In the genomic region with DNA sequence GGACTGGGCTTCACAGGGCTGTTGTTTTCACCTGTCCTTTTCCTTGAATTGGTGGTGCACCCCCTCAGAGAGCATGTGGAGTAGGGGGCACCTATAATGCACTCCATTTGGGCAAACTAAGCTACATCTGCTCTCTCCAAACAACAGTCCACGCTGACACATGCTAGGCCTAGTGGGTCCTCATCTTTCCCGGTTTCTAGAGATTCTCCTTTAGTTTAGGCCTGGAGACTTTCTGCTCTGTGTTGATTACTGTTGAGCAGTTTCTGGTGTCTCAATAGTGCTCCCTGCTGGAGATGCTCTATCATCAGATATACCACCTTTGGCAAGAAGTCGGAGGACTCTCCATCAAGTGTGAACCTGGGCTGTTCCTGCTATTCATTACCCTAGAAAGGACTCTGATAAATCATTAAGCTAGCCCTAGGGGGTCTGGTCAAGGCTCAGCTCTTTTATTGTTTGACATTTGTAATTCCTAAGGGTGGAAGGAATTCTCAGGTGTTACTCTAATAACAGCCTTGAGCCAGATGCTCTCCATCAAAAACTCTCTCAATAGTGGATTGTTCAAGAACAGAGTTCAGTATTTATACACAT, we compare ENCODE assay signal across 8 cellular contexts.
A peak's percentile ranks its signal among the peaks of the same experiment; 100 is the strongest.
DNase-seq lines count a peak whose midpoint lies in the region; ATAC-seq and TF ChIP-seq lines count a peak whose summit lies in the region.

No MANE protein-coding gene starts in this region.

- intact Hi-C loops in Caco-2 (cut with micrococcal nuclease; ENCODE audit: unreplicated experiment) (loop anchor here (1.0 to 5.0 kb wide), 7 partner anchors 66 to 289 kb away; a partner anchor contains a TSS), Right ventricle myocardium superior (cut with DNase I) (no loop called here)

- BruUV-seq in Caco-2 (replicated peaks; lab: Mats Ljungman, UMichigan): no TSS peak

- no peak overlapping the region for H3K4me3 ChIP-seq in Caco-2 (ENCODE audit: low read depth, low read length)

- no peak overlapping the region for H3K4me3 Mint-ChIP-seq in Caco-2 (ENCODE audit: unreplicated experiment)
- H3K4me3 Mint-ChIP-seq in activated naive CD4-positive, alpha-beta T cell treated with anti-CD3 and anti-CD28 coated beads, Interleukin-2, amount 50 U/mL, for 24 hours: peak overlapping the region; percentile 27

- H3K27ac Mint-ChIP-seq in Caco-2 (ENCODE audit: unreplicated experiment): peak overlapping the region; percentile 65
- peak overlapping the region; percentile 79 for H3K27ac Mint-ChIP-seq in activated naive CD4-positive, alpha-beta T cell treated with anti-CD3 and anti-CD28 coated beads, Interleukin-2, amount 50 U/mL, for 24 hours

- H3K36me3 ChIP-seq in Caco-2 (ENCODE audit: control insufficient read depth, insufficient read depth, low read length): no peaks in the 10 kb centered on the region

- peaks cover 24% of the 10 kb centered on the region for H3K4me1 Mint-ChIP-seq in Caco-2 (ENCODE audit: low read depth, unreplicated experiment)
- peaks cover 44% of the 10 kb centered on the region for H3K4me1 Mint-ChIP-seq in activated naive CD4-positive, alpha-beta T cell treated with anti-CD3 and anti-CD28 coated beads, Interleukin-2, amount 50 U/mL, for 24 hours

- CTCF ChIA-PET in Caco-2 (lab: Charles Lee): interaction anchor here (0.6 to 2.8 kb wide), 12 partner anchors 11 to 142 kb away, joined by 3 to 51 read pairs (median 3); no protein-coding TSS in a partner anchor

- DNase-seq in Caco-2 (peak; percentile 77 to 79), SIG-M5 treated with dmso at 0.1 percent for 504 hours (lab: John Stamatoyannopoulos, UW; ENCODE audit: unreplicated experiment) (peak; percentile 79), Right ventricle myocardium superior (no peak), retina (peak; percentile 23), NCI-H1048 (lab: John Stamatoyannopoulos, UW) (no peak)

- POLR2A ChIA-PET in Caco-2 (lab: Charles Lee): interaction anchor here (1.3 kb wide), 1 partner anchor 66 kb away, joined by 4 read pairs; no protein-coding TSS in a partner anchor

- H3K9me3 ChIP-seq in Caco-2: peaks cover 8% of the 10 kb centered on the region; the same call in 1 of the 2 replicates

- peak; percentile 70 to 73 for TF ChIP-seq CTCF in Caco-2 (IDR thresholded peaks at IDR 0.05; ENCODE audit: insufficient read depth in 1 of 2, low read depth in 1 of 2, low read length in 1 of 2, severe bottlenecking in 1 of 2, unreplicated experiment in 1 of 2)

- ATAC-seq in GM19452 (IDR thresholded peaks at IDR 0.05; ENCODE audit: unreplicated experiment) (peak; percentile 98), HG03565 (IDR thresholded peaks at IDR 0.05; ENCODE audit: unreplicated experiment) (peak; percentile 91), Right ventricle myocardium superior (ENCODE audit: poor library complexity) (peak; percentile 85)

- no peaks in the 10 kb centered on the region for H3K27me3 Mint-ChIP-seq in Caco-2 (ENCODE audit: insufficient read depth, unreplicated experiment)
- H3K27me3 Mint-ChIP-seq in activated naive CD4-positive, alpha-beta T cell treated with anti-CD3 and anti-CD28 coated beads, Interleukin-2, amount 50 U/mL, for 24 hours: peaks cover 8% of the 10 kb centered on the region

- H3K36me3 Mint-ChIP-seq in Caco-2 (ENCODE audit: insufficient read depth, unreplicated experiment): no peaks in the 10 kb centered on the region
- peaks cover 8% of the 10 kb centered on the region for H3K36me3 Mint-ChIP-seq in activated naive CD4-positive, alpha-beta T cell treated with anti-CD3 and anti-CD28 coated beads, Interleukin-2, amount 50 U/mL, for 24 hours

- H3K27me3 ChIP-seq in Caco-2 (replicated peaks; ENCODE audit: control insufficient read depth, insufficient read depth, low read length): no peaks in the 10 kb centered on the region

- H3K4me1 ChIP-seq in Caco-2: peaks cover 18% of the 10 kb centered on the region

- H3K9me3 Mint-ChIP-seq in Caco-2 (ENCODE audit: unreplicated experiment): peaks cover 29% of the 10 kb centered on the region
- H3K9me3 Mint-ChIP-seq in activated naive CD4-positive, alpha-beta T cell treated with anti-CD3 and anti-CD28 coated beads, Interleukin-2, amount 50 U/mL, for 24 hours: no peaks in the 10 kb centered on the region

Comparison
In these comparisons a context has a peak if more than half of its experiments do, and no peak if none do; other contexts are left out.
1. DNase-seq: peak in Caco-2 (2 of 2), SIG-M5 treated with dmso at 0.1 percent for 504 hours (single experiment) and retina (single experiment); none in Right ventricle myocardium superior (single experiment) and NCI-H1048 (single experiment).
2. Peak in every context shown above with its lines, with median percentiles within 50 percentile points of each other: ATAC-seq.